Comparison of ENCODE assay signal across 8 cellular contexts in genomic region chr5:142826741-142827492, GRCh38. TPM values are rescaled to one million over a fixed set of nuclear protein-coding genes. Genes with fewer than 3 reads are reported as not detected.
A peak's percentile ranks its signal among the peaks of the same experiment; 100 is the strongest.
DNase-seq lines count a peak whose midpoint lies in the region; ATAC-seq and TF ChIP-seq lines count a peak whose summit lies in the region.

No MANE protein-coding gene starts in this region.

- H3K9me3 ChIP-seq in thoracic aorta = no peaks in the 10 kb centered on the region

- H3K4me3 ChIP-seq in fibroblast of mammary gland (ENCODE audit: control insufficient read depth, low read depth, low read length) (no peak overlapping the region), thoracic aorta (no peak overlapping the region)

- ATAC-seq in thoracic aorta (ENCODE audit: insufficient number of reproducible peaks, low FRiP score, low read depth) = no peak
- no peak for ATAC-seq in GM19328 (IDR thresholded peaks at IDR 0.05; ENCODE audit: unreplicated experiment)
- no peak for ATAC-seq in HG03442 (IDR thresholded peaks at IDR 0.05; ENCODE audit: unreplicated experiment)

- no peak for TF ChIP-seq CTCF in fibroblast of mammary gland (conservative IDR thresholded peaks at IDR 0.05; ENCODE audit: control insufficient read depth, insufficient read depth, low read depth, low read length)
- no peak for TF ChIP-seq CTCF in thoracic aorta (IDR thresholded peaks at IDR 0.05)

- peak overlapping the region; percentile 35 to 40 for H3K27ac ChIP-seq in thoracic aorta

- H3K4me1 ChIP-seq in thoracic aorta (ENCODE audit: control insufficient read depth in 1 of 2, low read depth in 2 of 2) = peaks cover 41 to 82% of the 10 kb centered on the region in 2 donors

- DNase-seq in stimulated activated CD4-positive, alpha-beta T cell treated with anti-CD3 and anti-CD28 coated beads, Interleukin-15, amount 100 ng/mL, for 24 hours = peak; percentile 52
- no peak for DNase-seq in stimulated activated CD4-positive, alpha-beta T cell treated with anti-CD3 and anti-CD28 coated beads, Interleukin-12 subunit alpha, Interleukin-12 subunit beta, amount 100 ng/mL, for 4 hours
- DNase-seq in SW480 (ENCODE audit: low spot score) (peak; percentile 72), fibroblast of mammary gland (ENCODE audit: low read depth) (peak; percentile 67), thoracic aorta (ENCODE audit: low spot score) (no peak), GDM1 (lab: John Stamatoyannopoulos, UW) (no peak)

- no peaks in the 10 kb centered on the region for H3K36me3 ChIP-seq in thoracic aorta

- no peaks in the 10 kb centered on the region for H3K27me3 ChIP-seq in thoracic aorta (replicated peaks; ENCODE audit: insufficient read depth)

RNA-seq across cellular contexts. Expression of gene ARHGAP26, which starts 56.7 kb away (rescaled TPM):
- 10 to 100 TPM; 27.5 to 80.7 TPM for total RNA-seq in thoracic aorta

Comparison
In these comparisons a context has a peak if more than half of its experiments do, and no peak if none do; other contexts are left out.
1. DNase-seq: peak in stimulated activated CD4-positive, alpha-beta T cell treated with anti-CD3 and anti-CD28 coated beads, Interleukin-15, amount 100 ng/mL, for 24 hours (single experiment), SW480 (single experiment) and fibroblast of mammary gland (single experiment); none in stimulated activated CD4-positive, alpha-beta T cell treated with anti-CD3 and anti-CD28 coated beads, Interleukin-12 subunit alpha, Interleukin-12 subunit beta, amount 100 ng/mL, for 4 hours (single experiment), thoracic aorta (single experiment) and GDM1 (single experiment).